7 cellular contexts compared by ENCODE assay signal in genomic region chr6:138509371-138509770, GRCh38. TPM values are rescaled to one million over a fixed set of nuclear protein-coding genes. Genes with fewer than 3 reads are reported as not detected.
DNase-seq lines count a peak whose midpoint lies in the region; ATAC-seq and TF ChIP-seq lines count a peak whose summit lies in the region.

No MANE protein-coding gene starts in this region.

- no peaks in the 10 kb centered on the region for H3K27me3 Mint-ChIP-seq in type B pancreatic cell

- H3K4me1 Mint-ChIP-seq in type B pancreatic cell (ENCODE audit: unreplicated experiment), result peaks cover 27% of the 10 kb centered on the region

- no peak overlapping the region for H3K27ac ChIP-seq in liver (ENCODE audit: low read depth in 1 of 2, low read length in 2 of 2)

- H3K9me3 ChIP-seq in liver (ENCODE audit: control insufficient read depth in 4 of 4, low read length in 3 of 4), result no peaks in the 10 kb centered on the region

- no peak for ATAC-seq in GM21367 (IDR thresholded peaks at IDR 0.05; ENCODE audit: unreplicated experiment)

- H3K9me3 Mint-ChIP-seq in type B pancreatic cell, result no peaks in the 10 kb centered on the region

- peak; percentile 89 to 90 for TF ChIP-seq RAD21 in liver (IDR thresholded peaks at IDR 0.05)

- no peaks in the 10 kb centered on the region for H3K27me3 ChIP-seq in liver (ENCODE audit: control insufficient read depth in 4 of 4, insufficient read depth in 4 of 4, low read length in 3 of 4)

- TF ChIP-seq CTCF in liver (IDR thresholded peaks at IDR 0.05; ENCODE audit: low read depth, low read length, missing input control), result peak; percentile 82
- peak; percentile 73 for TF ChIP-seq CTCF in type B pancreatic cell (conservative IDR thresholded peaks at IDR 0.05)

- no peaks in the 10 kb centered on the region for H3K36me3 Mint-ChIP-seq in type B pancreatic cell

- peaks cover 8 to 42% (median 37%) of the 10 kb centered on the region in 4 donors for H3K4me1 ChIP-seq in liver (ENCODE audit: control insufficient read depth in 4 of 4, insufficient read depth in 4 of 4, low read length in 3 of 4)

- H3K4me3 ChIP-seq in Jurkat, Clone E6-1 (ENCODE audit: low read length), result no peak overlapping the region
- no peak overlapping the region for H3K4me3 ChIP-seq in liver (ENCODE audit: low read depth in 1 of 3, low read length in 3 of 3)

- WGBS in liver, result 6% methylated on average over 6 of the region's 6 CpGs

- no peaks in the 10 kb centered on the region for H3K36me3 ChIP-seq in liver (ENCODE audit: control insufficient read depth in 4 of 4, insufficient read depth in 3 of 4, low read depth in 1 of 4, low read length in 3 of 4)

- DNase-seq in EL, result peak; percentile 46
- peak; percentile 7 for DNase-seq in Jurkat, Clone E6-1 (ENCODE audit: low read depth, low spot score)
- peak; percentile 53 for DNase-seq in SKM-1 (lab: John Stamatoyannopoulos, UW; ENCODE audit: unreplicated experiment)
- DNase-seq in central memory CD4-positive, alpha-beta T cell, result peak; percentile 34
- no peak for DNase-seq in type B pancreatic cell (ENCODE audit: extremely low spot score, unreplicated experiment)

- peak overlapping the region in 1 of 2 donors; percentile 26 for H3K9ac ChIP-seq in liver (ENCODE audit: low read depth in 1 of 2, low read length in 2 of 2)

- H3K4me3 Mint-ChIP-seq in type B pancreatic cell, result no peak overlapping the region

- peak overlapping the region; percentile 10 for H3K27ac Mint-ChIP-seq in type B pancreatic cell

TF ChIP-seq in liver, 16 proteins besides CTCF, POLR2A, EP300 and RAD21:
- peak in 1 of 2 donors; percentile 36 for TF ChIP-seq RXRA (IDR thresholded peaks at IDR 0.05)
- no peak for TF ChIP-seq MAX (IDR thresholded peaks at IDR 0.05)
- peak; percentile 62 for TF ChIP-seq YY1 (IDR thresholded peaks at IDR 0.05)
- TF ChIP-seq HNF4A (conservative IDR thresholded peaks at IDR 0.05), result peak in 1 of 2 donors; percentile 20

RNA-seq across cellular contexts. Expression of gene NHSL1, which starts 10.1 kb away (rescaled TPM):
- 1.5 TPM for polyA plus RNA-seq in Jurkat, Clone E6-1 (2012; ENCODE audit: insufficient read depth, insufficient read length)
- total RNA-seq in liver (10 to 100 TPM; 10.9 to 33.0 TPM), type B pancreatic cell (ENCODE audit: low replicate concordance) (29.7 and 63.9 TPM in 2 replicates)
- polyA plus RNA-seq in liver, result 10 to 100 TPM in 1 of 2 donors, 1 to 10 TPM in 1; 6.6 to 30.4 TPM
